In the genomic region with DNA sequence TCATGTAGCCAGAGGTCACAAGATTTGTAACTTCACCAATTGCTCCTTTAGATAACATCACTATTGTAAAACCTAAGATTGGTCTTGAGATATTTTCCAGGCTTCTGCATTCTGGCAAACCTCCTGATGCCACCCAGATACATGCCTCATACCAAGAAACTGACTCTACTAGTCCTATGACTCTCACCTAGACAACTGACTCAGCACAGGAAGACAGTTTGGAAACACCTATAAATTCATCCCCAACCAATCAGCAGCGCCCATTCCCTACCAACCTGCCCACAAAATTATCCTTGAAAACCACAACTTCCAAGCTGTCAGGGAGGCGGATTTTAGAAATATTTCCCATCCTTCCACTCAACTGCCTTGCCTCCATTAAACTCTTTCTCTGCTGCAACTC, we compare ENCODE assay signal across 1 cellular context.
TF ChIP-seq lines count a peak whose summit lies in the region.

No MANE protein-coding gene starts in this region.

TF ChIP-seq in WTC11, 78 proteins besides CTCF, POLR2A, EP300 and RAD21 (continued from another document):
- TF ChIP-seq, protein P1, sequence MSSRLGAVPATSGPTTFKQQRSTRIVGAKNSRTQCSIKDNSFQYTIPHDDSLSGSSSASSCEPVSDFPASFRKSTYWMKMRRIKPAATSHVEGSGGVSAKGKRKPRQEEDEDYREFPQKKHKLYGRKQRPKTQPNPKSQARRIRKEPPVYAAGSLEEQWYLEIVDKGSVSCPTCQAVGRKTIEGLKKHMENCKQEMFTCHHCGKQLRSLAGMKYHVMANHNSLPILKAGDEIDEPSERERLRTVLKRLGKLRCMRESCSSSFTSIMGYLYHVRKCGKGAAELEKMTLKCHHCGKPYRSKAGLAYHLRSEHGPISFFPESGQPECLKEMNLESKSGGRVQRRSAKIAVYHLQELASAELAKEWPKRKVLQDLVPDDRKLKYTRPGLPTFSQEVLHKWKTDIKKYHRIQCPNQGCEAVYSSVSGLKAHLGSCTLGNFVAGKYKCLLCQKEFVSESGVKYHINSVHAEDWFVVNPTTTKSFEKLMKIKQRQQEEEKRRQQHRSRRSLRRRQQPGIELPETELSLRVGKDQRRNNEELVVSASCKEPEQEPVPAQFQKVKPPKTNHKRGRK (CRISPR knock-in tag; IDR thresholded peaks at IDR 0.05; ENCODE audit: borderline replicate concordance): no peak
- TF ChIP-seq, protein P2, sequence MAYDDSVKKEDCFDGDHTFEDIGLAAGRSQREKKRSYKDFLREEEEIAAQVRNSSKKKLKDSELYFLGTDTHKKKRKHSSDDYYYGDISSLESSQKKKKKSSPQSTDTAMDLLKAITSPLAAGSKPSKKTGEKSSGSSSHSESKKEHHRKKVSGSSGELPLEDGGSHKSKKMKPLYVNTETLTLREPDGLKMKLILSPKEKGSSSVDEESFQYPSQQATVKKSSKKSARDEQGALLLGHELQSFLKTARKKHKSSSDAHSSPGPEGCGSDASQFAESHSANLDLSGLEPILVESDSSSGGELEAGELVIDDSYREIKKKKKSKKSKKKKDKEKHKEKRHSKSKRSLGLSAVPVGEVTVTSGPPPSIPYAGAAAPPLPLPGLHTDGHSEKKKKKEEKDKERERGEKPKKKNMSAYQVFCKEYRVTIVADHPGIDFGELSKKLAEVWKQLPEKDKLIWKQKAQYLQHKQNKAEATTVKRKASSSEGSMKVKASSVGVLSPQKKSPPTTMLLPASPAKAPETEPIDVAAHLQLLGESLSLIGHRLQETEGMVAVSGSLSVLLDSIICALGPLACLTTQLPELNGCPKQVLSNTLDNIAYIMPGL (CRISPR knock-in tag; IDR thresholded peaks at IDR 0.05): no peak
- TF ChIP-seq, protein P3, sequence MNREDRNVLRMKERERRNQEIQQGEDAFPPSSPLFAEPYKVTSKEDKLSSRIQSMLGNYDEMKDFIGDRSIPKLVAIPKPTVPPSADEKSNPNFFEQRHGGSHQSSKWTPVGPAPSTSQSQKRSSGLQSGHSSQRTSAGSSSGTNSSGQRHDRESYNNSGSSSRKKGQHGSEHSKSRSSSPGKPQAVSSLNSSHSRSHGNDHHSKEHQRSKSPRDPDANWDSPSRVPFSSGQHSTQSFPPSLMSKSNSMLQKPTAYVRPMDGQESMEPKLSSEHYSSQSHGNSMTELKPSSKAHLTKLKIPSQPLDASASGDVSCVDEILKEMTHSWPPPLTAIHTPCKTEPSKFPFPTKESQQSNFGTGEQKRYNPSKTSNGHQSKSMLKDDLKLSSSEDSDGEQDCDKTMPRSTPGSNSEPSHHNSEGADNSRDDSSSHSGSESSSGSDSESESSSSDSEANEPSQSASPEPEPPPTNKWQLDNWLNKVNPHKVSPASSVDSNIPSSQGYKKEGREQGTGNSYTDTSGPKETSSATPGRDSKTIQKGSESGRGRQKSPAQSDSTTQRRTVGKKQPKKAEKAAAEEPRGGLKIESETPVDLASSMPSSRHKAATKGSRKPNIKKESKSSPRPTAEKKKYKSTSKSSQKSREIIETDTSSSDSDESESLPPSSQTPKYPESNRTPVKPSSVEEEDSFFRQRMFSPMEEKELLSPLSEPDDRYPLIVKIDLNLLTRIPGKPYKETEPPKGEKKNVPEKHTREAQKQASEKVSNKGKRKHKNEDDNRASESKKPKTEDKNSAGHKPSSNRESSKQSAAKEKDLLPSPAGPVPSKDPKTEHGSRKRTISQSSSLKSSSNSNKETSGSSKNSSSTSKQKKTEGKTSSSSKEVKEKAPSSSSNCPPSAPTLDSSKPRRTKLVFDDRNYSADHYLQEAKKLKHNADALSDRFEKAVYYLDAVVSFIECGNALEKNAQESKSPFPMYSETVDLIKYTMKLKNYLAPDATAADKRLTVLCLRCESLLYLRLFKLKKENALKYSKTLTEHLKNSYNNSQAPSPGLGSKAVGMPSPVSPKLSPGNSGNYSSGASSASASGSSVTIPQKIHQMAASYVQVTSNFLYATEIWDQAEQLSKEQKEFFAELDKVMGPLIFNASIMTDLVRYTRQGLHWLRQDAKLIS (CRISPR knock-in tag; IDR thresholded peaks at IDR 0.05; ENCODE audit: borderline replicate concordance): no peak
- no peak for TF ChIP-seq ZNF263 (CRISPR knock-in tag; IDR thresholded peaks at IDR 0.05; ENCODE audit: low read depth)
- TF ChIP-seq GABPB1 (CRISPR knock-in tag; IDR thresholded peaks at IDR 0.05): no peak
- TF ChIP-seq, protein P4, sequence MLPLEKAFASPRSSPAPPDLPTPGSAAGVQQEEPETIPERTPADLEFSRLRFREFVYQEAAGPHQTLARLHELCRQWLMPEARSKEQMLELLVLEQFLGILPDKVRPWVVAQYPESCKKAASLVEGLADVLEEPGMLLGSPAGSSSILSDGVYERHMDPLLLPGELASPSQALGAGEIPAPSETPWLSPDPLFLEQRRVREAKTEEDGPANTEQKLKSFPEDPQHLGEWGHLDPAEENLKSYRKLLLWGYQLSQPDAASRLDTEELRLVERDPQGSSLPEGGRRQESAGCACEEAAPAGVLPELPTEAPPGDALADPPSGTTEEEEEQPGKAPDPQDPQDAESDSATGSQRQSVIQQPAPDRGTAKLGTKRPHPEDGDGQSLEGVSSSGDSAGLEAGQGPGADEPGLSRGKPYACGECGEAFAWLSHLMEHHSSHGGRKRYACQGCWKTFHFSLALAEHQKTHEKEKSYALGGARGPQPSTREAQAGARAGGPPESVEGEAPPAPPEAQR (CRISPR knock-in tag; IDR thresholded peaks at IDR 0.05): no peak
- TF ChIP-seq, protein P5, sequence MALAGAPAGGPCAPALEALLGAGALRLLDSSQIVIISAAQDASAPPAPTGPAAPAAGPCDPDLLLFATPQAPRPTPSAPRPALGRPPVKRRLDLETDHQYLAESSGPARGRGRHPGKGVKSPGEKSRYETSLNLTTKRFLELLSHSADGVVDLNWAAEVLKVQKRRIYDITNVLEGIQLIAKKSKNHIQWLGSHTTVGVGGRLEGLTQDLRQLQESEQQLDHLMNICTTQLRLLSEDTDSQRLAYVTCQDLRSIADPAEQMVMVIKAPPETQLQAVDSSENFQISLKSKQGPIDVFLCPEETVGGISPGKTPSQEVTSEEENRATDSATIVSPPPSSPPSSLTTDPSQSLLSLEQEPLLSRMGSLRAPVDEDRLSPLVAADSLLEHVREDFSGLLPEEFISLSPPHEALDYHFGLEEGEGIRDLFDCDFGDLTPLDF (CRISPR knock-in tag; IDR thresholded peaks at IDR 0.05): no peak
- TF ChIP-seq FOXK1 (CRISPR knock-in tag; IDR thresholded peaks at IDR 0.05): no peak
